Comparison of ENCODE assay signal across 22 cellular contexts in genomic region chr7:143444785-143445184, GRCh38. TPM values are rescaled to one million over a fixed set of nuclear protein-coding genes. Genes with fewer than 3 reads are reported as not detected.
"Had no signal": no experiment of that assay in that cellular context is flagged by ENCODE, and none has a peak within 500 bp of the region (broad histone marks: within the 10 kb centered on the region; RNA-seq: fewer than 3 reads in every experiment).

No MANE protein-coding gene starts in this region.

- H3K36me3 ChIP-seq: SJSA1 had no signal

- DNase-seq: KBM-7, MV-4-11, NCI-H1048, NCI-H1105, NCI-H1417, NCI-H146, NCI-H1694 treated with DMSO at 0.1 percent for 48 hours, NCI-H1930, NCI-H2081, NCI-H2107, NCI-H2227 treated with DMSO at 0.1 percent for 48 hours, NCI-H524 treated with DMSO at 0.1 percent for 48 hours, NCI-H69, NCI-H774, Right ventricle myocardium superior, RPMI8226, SIG-M5 had no signal

- H3K27ac ChIP-seq: HL-60, SJSA1 had no signal

- H3K9me3 ChIP-seq: SJSA1 had no signal

- H3K4me1 ChIP-seq: SJSA1 had no signal

- H3K4me3 ChIP-seq: SJSA1 had no signal

RNA-seq across cellular contexts. Expression of gene TAS2R60, which starts 1.5 kb away (rescaled TPM):
- total RNA-seq: LHCN-M2, MCF 10A, NCI-H460, Right ventricle myocardium superior, SJSA1 had no signal

RNA-seq across cellular contexts. Expression of gene TAS2R41, which starts 32.9 kb away (rescaled TPM):
- total RNA-seq: LHCN-M2, MCF 10A, NCI-H460, Right ventricle myocardium superior, SJSA1 had no signal

RNA-seq across cellular contexts. Expression of gene EPHA1, which starts 36.1 kb away (rescaled TPM):
- total RNA-seq: LHCN-M2, NCI-H460, SJSA1 had no signal
